Comparison of ENCODE assay signal across 29 cellular contexts in genomic region chr2:182695796-182696195, GRCh38.
"Had no signal": no experiment of that assay in that cellular context is flagged by ENCODE, and none has a peak within 500 bp of the region (broad histone marks: within the 10 kb centered on the region; RNA-seq: fewer than 3 reads in every experiment).

No MANE protein-coding gene starts in this region.

- H3K9me3 ChIP-seq: colonic mucosa, esophagus muscularis mucosa, esophagus squamous epithelium, gastrocnemius medialis, gastroesophageal sphincter had no signal

- FAIRE-seq: colon, endometrium, endothelial cell of umbilical vein, frontal cortex had no signal

- H3K4me3 ChIP-seq: colonic mucosa, coronary artery, dorsolateral prefrontal cortex, esophagus muscularis mucosa, esophagus squamous epithelium, gastrocnemius medialis, gastroesophageal sphincter, heart left ventricle, heart right ventricle had no signal

- H3K4me1 Mint-ChIP-seq: endodermal cell had no signal

- H3K4me1 ChIP-seq: colonic mucosa, esophagus muscularis mucosa, esophagus squamous epithelium, foreskin keratinocyte, gastrocnemius medialis, gastroesophageal sphincter, heart left ventricle, heart right ventricle had no signal

- H3K36me3 ChIP-seq: colonic mucosa, esophagus muscularis mucosa, esophagus squamous epithelium, gastrocnemius medialis, gastroesophageal sphincter, heart left ventricle, heart right ventricle had no signal

- H3K27ac ChIP-seq: colonic mucosa, coronary artery, dorsolateral prefrontal cortex, epithelial cell of prostate, esophagus muscularis mucosa, esophagus squamous epithelium, foreskin keratinocyte, gastrocnemius medialis, gastroesophageal sphincter, heart left ventricle, heart right ventricle had no signal

- H3K27me3 Mint-ChIP-seq: dendritic cell treated with granulocyte-macrophage colony-stimulating factor and Interleukin-4, amounts not matched to agents 40 ng/mL and 50 ng/mL, for 4 days had no signal

- H3K27ac Mint-ChIP-seq: dendritic cell treated with granulocyte-macrophage colony-stimulating factor and Interleukin-4, amounts not matched to agents 40 ng/mL and 50 ng/mL, for 4 days; effector memory CD8-positive, alpha-beta T cell; endodermal cell had no signal

- H3K9me3 Mint-ChIP-seq: dendritic cell treated with granulocyte-macrophage colony-stimulating factor and Interleukin-4, amounts not matched to agents 40 ng/mL and 50 ng/mL, for 4 days; effector memory CD8-positive, alpha-beta T cell had no signal

- DNase-seq: colonic mucosa; cortex of kidney; dermis blood vessel endothelial cell; dorsolateral prefrontal cortex; effector CD4-positive, alpha-beta T cell; effector CD8-positive, alpha-beta T cell; effector memory CD4-positive, alpha-beta T cell; effector memory CD8-positive, alpha-beta T cell; endodermal cell; erythroblast; esophagus squamous epithelium; foreskin fibroblast; foreskin keratinocyte; foreskin melanocyte; gastrocnemius medialis; glutamatergic neuron; head of caudate nucleus; heart left ventricle; heart right ventricle had no signal

- H3K27me3 ChIP-seq: colonic mucosa, dorsolateral prefrontal cortex, esophagus muscularis mucosa, esophagus squamous epithelium, foreskin keratinocyte, gastrocnemius medialis, gastroesophageal sphincter, heart left ventricle, heart right ventricle had no signal

- H3K4me3 Mint-ChIP-seq: dendritic cell treated with granulocyte-macrophage colony-stimulating factor and Interleukin-4, amounts not matched to agents 40 ng/mL and 50 ng/mL, for 4 days; effector memory CD8-positive, alpha-beta T cell; endodermal cell had no signal

- ATAC-seq: effector memory CD8-positive, alpha-beta T cell; esophagus mucosa; foreskin keratinocyte; gastrocnemius medialis; gastroesophageal sphincter; heart left ventricle; heart right ventricle had no signal
